In genomic region chr12:131576734-131577133, GRCh38 we compare ENCODE assay signal across 7 cellular contexts.
DNase-seq lines count a peak whose midpoint lies in the region; FAIRE-seq and TF ChIP-seq lines count a peak whose summit lies in the region.
"Not testable (repeated sequence)": the region's sequence is repeated elsewhere in the genome, so short reads cannot be mapped to it uniquely, and the experiment has no call there.

No MANE protein-coding gene starts in this region.

- not testable (repeated sequence) for TF ChIP-seq POLR2A in H1 (IDR thresholded peaks at IDR 0.05; ENCODE audit: control extremely low read depth in 1 of 2, low read depth in 2 of 2, low read length in 2 of 2)

- not testable (repeated sequence) for TF ChIP-seq CTCF in H1 (IDR thresholded peaks at IDR 0.05; ENCODE audit: control extremely low read depth in 1 of 3, insufficient read depth in 1 of 3, low read depth in 1 of 3, low read length in 3 of 3)

- H2BK15ac ChIP-seq in H1 (ENCODE audit: low read length): not testable (repeated sequence)

- H3K23ac ChIP-seq in H1 (ENCODE audit: insufficient read length): not testable (repeated sequence)

- H2BK5ac ChIP-seq in H1 (ENCODE audit: low read depth, low read length): not testable (repeated sequence)

- H3K27me3 ChIP-seq in H1 (replicated peaks in 1 of 4; ENCODE audit: control insufficient read depth in 3 of 4, extremely low read depth in 1 of 4, insufficient read depth in 3 of 4, low read length in 3 of 4): not testable (repeated sequence)

- not testable (repeated sequence) for H4K91ac ChIP-seq in H1 (replicated peaks; ENCODE audit: insufficient read length, low read length)

- not testable (repeated sequence) for H2AFZ ChIP-seq in H1 (ENCODE audit: low read length)

- not testable (repeated sequence) for H2AK5ac ChIP-seq in H1 (ENCODE audit: low read depth, low read length)

- H3K36me3 ChIP-seq in H1 (ENCODE audit: control insufficient read depth in 2 of 4, insufficient read depth in 4 of 4, low read length in 3 of 4): not testable (repeated sequence)

- not testable (repeated sequence) for H3K4me3 ChIP-seq in H1 (ENCODE audit: extremely low read depth in 1 of 4, insufficient read depth in 2 of 4, low read depth in 3 of 4, low read length in 4 of 4)

- not testable (repeated sequence) for H3K56ac ChIP-seq in H1 (replicated peaks; ENCODE audit: insufficient read length, low read depth, low read length)

- CTCF ChIA-PET in H1 (lab: Charles Lee; ENCODE audit: partially characterized antibody): not testable (repeated sequence)

- H2BK12ac ChIP-seq in H1 (ENCODE audit: low read depth, low read length): not testable (repeated sequence)

- not testable (repeated sequence) for H4K20me1 ChIP-seq in H1 (replicated peaks in 1 of 2; ENCODE audit: control insufficient read depth in 1 of 2, insufficient read depth in 2 of 2, low read length in 2 of 2)

- H3K23me2 ChIP-seq in H1 (ENCODE audit: low read depth, low read length): not testable (repeated sequence)

- not testable (repeated sequence) for H3K9ac ChIP-seq in H1 (replicated peaks in 1 of 4; ENCODE audit: extremely low read depth in 1 of 4, low read depth in 3 of 4, low read length in 3 of 4)

- not testable (repeated sequence) for H3K4ac ChIP-seq in H1 (replicated peaks; ENCODE audit: insufficient read length, low read depth, low read length)

- 78% methylated on average over 17 of the region's 17 CpGs; no CpG with 5 or more reads in 1 of the 2 experiments for WGBS in H1 (ENCODE audit: extremely low coverage in 1 of 2, insufficient coverage in 1 of 2, insufficient read length in 1 of 2, insufficient replicate concordance in 2 of 2, low coverage in 1 of 2, low lambda C conversion rate in 2 of 2, missing lambda C conversion rate in 1 of 2), 2 experiments

- FAIRE-seq in GM19239 (lab: Jason Lieb, UNC): peak; percentile 84
- FAIRE-seq in H1 (lab: Jason Lieb, UNC): peak; percentile 7

- H3K18ac ChIP-seq in H1 (ENCODE audit: extremely low read depth, low read length): not testable (repeated sequence)

- TF ChIP-seq RAD21 in H1 (IDR thresholded peaks at IDR 0.05 in 1 of 2, conservative IDR thresholded peaks at IDR 0.05 in 1 of 2; ENCODE audit: low read depth in 2 of 2, low read length in 2 of 2): not testable (repeated sequence)

- H3K4me1 ChIP-seq in H1 (replicated peaks in 1 of 4; ENCODE audit: control insufficient read depth in 3 of 4, insufficient read depth in 4 of 4, low read length in 3 of 4): not testable (repeated sequence)

- not testable (repeated sequence) for H4K8ac ChIP-seq in H1 (ENCODE audit: extremely low read depth, insufficient read depth, low read length)

- POLR2A ChIA-PET in H1 (lab: Charles Lee; ENCODE audit: partially characterized antibody): not testable (repeated sequence)

- H3K9me3 ChIP-seq in H1 (ENCODE audit: insufficient read depth in 2 of 2, low read depth in 1 of 2, low read length in 1 of 2): not testable (repeated sequence)

- not testable (repeated sequence) for TF ChIP-seq EP300 in H1 (IDR thresholded peaks at IDR 0.05; ENCODE audit: borderline replicate concordance in 1 of 2, low read depth in 2 of 2, low read length in 2 of 2)

- H4K5ac ChIP-seq in H1 (ENCODE audit: insufficient read length, low read depth, low read length): not testable (repeated sequence)

- not testable (repeated sequence) for H3K27ac ChIP-seq in H1 (ENCODE audit: low read depth, low read length)

- H2BK120ac ChIP-seq in H1 (replicated peaks; ENCODE audit: low read depth, low read length): not testable (repeated sequence)

- H3K79me1 ChIP-seq in H1 (ENCODE audit: low read depth, low read length): not testable (repeated sequence)

- not testable (repeated sequence) for H2BK20ac ChIP-seq in H1 (ENCODE audit: low read length)

- not testable (repeated sequence) for H3K79me2 ChIP-seq in H1 (ENCODE audit: control insufficient read depth in 1 of 2, insufficient read depth in 2 of 2, low read length in 2 of 2)

- DNase-seq in GM19239 (ENCODE audit: insufficient read length, low spot score); H1 (ENCODE audit: low read depth in 1 of 2, low spot score in 2 of 2): not testable (repeated sequence)
- peak; percentile 34 for DNase-seq in activated CD4-positive, alpha-beta T cell treated with anti-CD3 and anti-CD28 coated beads for 1 hour
- DNase-seq in amniotic epithelial cell (ENCODE audit: low read depth) (peak; percentile 4), left kidney (ENCODE audit: low read depth, low spot score) (peak; percentile 53)
- peak; percentile 5 to 15 for DNase-seq in stimulated activated CD4-positive, alpha-beta T cell treated with anti-CD3 and anti-CD28 coated beads, Interleukin-12 subunit alpha, Interleukin-12 subunit beta, amount 100 ng/mL, for 24 hours (ENCODE audit: low read depth in 2 of 2)
- peak; percentile 6 for DNase-seq in stimulated activated CD8-positive, alpha-beta memory T cell treated with anti-CD3 and anti-CD28 coated beads, Interleukin-15, amount 100 ng/mL, for 1 hour (ENCODE audit: low read depth)

- not testable (repeated sequence) for H3K14ac ChIP-seq in H1 (ENCODE audit: insufficient read length)

- H3K4me2 ChIP-seq in H1 (ENCODE audit: insufficient read depth in 1 of 2, low read depth in 2 of 2, low read length in 2 of 2): not testable (repeated sequence)
